Comparison of ENCODE assay signal across 9 cellular contexts in genomic region chr2:53715568-53715967, GRCh38. TPM values are rescaled to one million over a fixed set of nuclear protein-coding genes. Genes with fewer than 3 reads are reported as not detected.
A peak's percentile ranks its signal among the peaks of the same experiment; 100 is the strongest.
DNase-seq lines count a peak whose midpoint lies in the region; ATAC-seq and TF ChIP-seq lines count a peak whose summit lies in the region.
"Had no signal": no experiment of that assay in that cellular context is flagged by ENCODE, and none has a peak within 500 bp of the region (broad histone marks: within the 10 kb centered on the region; RNA-seq: fewer than 3 reads in every experiment).

No MANE protein-coding gene starts in this region.

- no peak for ATAC-seq in activated T-cell treated with anti-CD3 and anti-CD28 coated beads, Interleukin-2, amount 50 U/mL, for 4 hours

- no peak overlapping the region for H3K4me3 Mint-ChIP-seq in activated T-cell treated with anti-CD3 and anti-CD28 coated beads, Interleukin-2, amount 50 U/mL, for 4 hours

- H3K4me1 Mint-ChIP-seq in activated T-cell treated with anti-CD3 and anti-CD28 coated beads, Interleukin-2, amount 50 U/mL, for 4 hours (ENCODE audit: low read depth) = peaks cover 4% of the 10 kb centered on the region

- TF ChIP-seq CTCF in HFF-Myc (IDR thresholded peaks at IDR 0.05; ENCODE audit: low read depth, low read length, missing control alignments) = peak; percentile 13

- peaks cover 8% of the 10 kb centered on the region for H3K9me3 Mint-ChIP-seq in activated T-cell treated with anti-CD3 and anti-CD28 coated beads, Interleukin-2, amount 50 U/mL, for 4 hours

- H3K36me3 Mint-ChIP-seq in activated T-cell treated with anti-CD3 and anti-CD28 coated beads, Interleukin-2, amount 50 U/mL, for 4 hours (ENCODE audit: insufficient read depth) = peaks cover 54% of the 10 kb centered on the region

- H3K27me3 Mint-ChIP-seq in activated T-cell treated with anti-CD3 and anti-CD28 coated beads, Interleukin-2, amount 50 U/mL, for 4 hours (ENCODE audit: low read depth) = no peaks in the 10 kb centered on the region

- H3K4me3 ChIP-seq in HFF-Myc (replicated peaks; ENCODE audit: low read depth, low read length) = no peak overlapping the region

- DNase-seq in COR-L47 (lab: John Stamatoyannopoulos, UW) (peak; percentile 3), HFF-Myc (ENCODE audit: extremely low read depth, low read depth) (no peak), amniotic epithelial cell (ENCODE audit: low read depth) (peak; percentile 15), medulla oblongata (ENCODE audit: extremely low spot score) (peak; percentile 27), cerebellar nuclear complex (lab: John Stamatoyannopoulos, UW) (no peak)
- DNase-seq in activated effector memory CD4-positive, alpha-beta T cell treated with anti-CD3 and anti-CD28 coated beads, Interleukin-2, amount 50 U/mL, for 16 hours = no peak
- DNase-seq in activated T-cell treated with anti-CD3 and anti-CD28 coated beads, Interleukin-2, amount 50 U/mL, for 4 hours = no peak
- no peak for DNase-seq in stimulated activated CD4-positive, alpha-beta T cell treated with anti-CD3 and anti-CD28 coated beads, Interleukin-15, amount 100 ng/mL, for 24 hours
- DNase-seq: NCI-H510A had no signal

RNA-seq across cellular contexts. Expression of gene CHAC2, which starts 52.0 kb away (rescaled TPM):
- 10 to 100 TPM; 26.9 to 33.3 (median 28.7) TPM for total RNA-seq in activated T-cell treated with anti-CD3 and anti-CD28 coated beads, Interleukin-2, amount 50 U/mL, for 4 hours

Comparison
In these comparisons a context has a peak if more than half of its experiments do, and no peak if none do; other contexts are left out.
1. DNase-seq: peak in COR-L47 (single experiment), amniotic epithelial cell (single experiment) and medulla oblongata (single experiment); none in HFF-Myc (single experiment), cerebellar nuclear complex (0 of 2), activated effector memory CD4-positive, alpha-beta T cell treated with anti-CD3 and anti-CD28 coated beads, Interleukin-2, amount 50 U/mL, for 16 hours (single experiment), activated T-cell treated with anti-CD3 and anti-CD28 coated beads, Interleukin-2, amount 50 U/mL, for 4 hours (single experiment) and stimulated activated CD4-positive, alpha-beta T cell treated with anti-CD3 and anti-CD28 coated beads, Interleukin-15, amount 100 ng/mL, for 24 hours (single experiment).